Comparison of ENCODE assay signal across 14 cellular contexts in genomic region chr6:27230758-27231111, GRCh38. TPM values are rescaled to one million over a fixed set of nuclear protein-coding genes. Genes with fewer than 3 reads are reported as not detected.
DNase-seq lines count a peak whose midpoint lies in the region; TF ChIP-seq lines count a peak whose summit lies in the region.
"Had no signal": no experiment of that assay in that cellular context is flagged by ENCODE, and none has a peak within 500 bp of the region (broad histone marks: within the 10 kb centered on the region; RNA-seq: fewer than 3 reads in every experiment).

No MANE protein-coding gene starts in this region.

- in situ Hi-C loops in brain microvascular endothelial cell (cut with HindIII; ENCODE audit: low pct_ligation_motif_present, low sequenced_read_pairs), result no loop called here

- H3K4me3 ChIP-seq in HUES6 (ENCODE audit: low read depth, low read length), result peak overlapping the region; percentile 70
- H3K4me3 ChIP-seq in brain microvascular endothelial cell (ENCODE audit: low read depth, low read length), result peak overlapping the region; percentile 36
- H3K4me3 ChIP-seq in mesodermal cell (ENCODE audit: extremely low read depth, insufficient read depth, low read length, poor library complexity, severe bottlenecking), result peak overlapping the region; percentile 39
- H3K4me3 ChIP-seq in foreskin fibroblast (ENCODE audit: low read depth in 1 of 2, low read length in 2 of 2), result no peak overlapping the region
- H3K4me3 ChIP-seq: right atrium auricular region had no signal

- H3K9me3 ChIP-seq in HUES6 (ENCODE audit: control insufficient read depth, insufficient read depth, low read depth, low read length) (no peaks in the 10 kb centered on the region), mesodermal cell (ENCODE audit: control insufficient read depth, low read length) (no peaks in the 10 kb centered on the region)
- H3K9me3 ChIP-seq: right atrium auricular region had no signal

- H3K27me3 ChIP-seq in HUES6 (ENCODE audit: control insufficient read depth, insufficient read depth, low read length), result no peaks in the 10 kb centered on the region
- no peaks in the 10 kb centered on the region for H3K27me3 ChIP-seq in brain microvascular endothelial cell (replicated peaks)

- TF ChIP-seq CTCF in brain microvascular endothelial cell (IDR thresholded peaks at IDR 0.05; ENCODE audit: low read depth, low read length, missing control alignments), result no peak
- TF ChIP-seq CTCF in foreskin fibroblast (IDR thresholded peaks at IDR 0.05; ENCODE audit: low read depth, low read length), result no peak

- H3K36me3 ChIP-seq in HUES6 (ENCODE audit: control insufficient read depth, insufficient read depth, low read length) (no peaks in the 10 kb centered on the region), brain microvascular endothelial cell (replicated peaks) (no peaks in the 10 kb centered on the region), mesodermal cell (ENCODE audit: control insufficient read depth, insufficient read depth, low read length) (no peaks in the 10 kb centered on the region)
- H3K36me3 ChIP-seq: right atrium auricular region had no signal

- H3K9ac ChIP-seq in HUES6 (ENCODE audit: low read length), result no peak overlapping the region

- 10 to 13% methylated on average over 2 to 4 of the region's 7 CpGs for WGBS in mesodermal cell (ENCODE audit: insufficient coverage in 2 of 2), 2 experiments

- DNase-seq in Daoy (ENCODE audit: low read depth), result peak; percentile 58
- no peak for DNase-seq in brain microvascular endothelial cell
- DNase-seq in occipital lobe (lab: John Stamatoyannopoulos, UW), result no peak
- DNase-seq in foreskin fibroblast, result no peak
- no peak for DNase-seq in stimulated activated CD4-positive, alpha-beta T cell treated with anti-CD3 and anti-CD28 coated beads, Interleukin-4, amount 100 ng/mL, for 24 hours
- DNase-seq: activated CD4-positive, alpha-beta T cell treated with anti-CD3 and anti-CD28 coated beads for 4 hours; amniotic stem cell; GDM1; stimulated activated CD4-positive, alpha-beta T cell treated with anti-CD3 and anti-CD28 coated beads, Interleukin-4, amount 100 ng/mL, for 4 hours had no signal

- no peak overlapping the region for H3K27ac ChIP-seq in HUES6 (ENCODE audit: low read depth, low read length)
- no peak overlapping the region for H3K27ac ChIP-seq in brain microvascular endothelial cell
- H3K27ac ChIP-seq in mesodermal cell (ENCODE audit: low read depth, low read length, severe bottlenecking), result no peak overlapping the region
- H3K27ac ChIP-seq: right atrium auricular region had no signal

- H3K4me1 ChIP-seq in HUES6 (ENCODE audit: control insufficient read depth, insufficient read depth, low read length) (0 out of 2 replicates have a peak, but pooled peaks cover 11% of the 10 kb centered on the region), mesodermal cell (ENCODE audit: control insufficient read depth, insufficient read depth, low read length, poor library complexity, severe bottlenecking) (no peaks in the 10 kb centered on the region)
- H3K4me1 ChIP-seq: right atrium auricular region had no signal

RNA-seq across cellular contexts. Expression of gene PRSS16, which starts 16.8 kb away (rescaled TPM):
- 4.3 and 8.2 TPM in 2 replicates for total RNA-seq in Daoy (2014; rRNA removed; shearing (Covaris generic))
- 1.4 TPM for polyA plus RNA-seq in mesodermal cell (2013, experiment 1 of 2)
- polyA plus RNA-seq in mesodermal cell (2013, experiment 2 of 2), result 1.5 TPM
- total RNA-seq in occipital lobe, result not detected
- total RNA-seq: dermis blood vessel endothelial cell, myocyte had no signal

Comparison
In these comparisons a context has a peak if more than half of its experiments do, and no peak if none do; other contexts are left out.
1. H3K4me3 ChIP-seq: peak in HUES6 (single experiment), brain microvascular endothelial cell (single experiment) and mesodermal cell (single experiment); none in foreskin fibroblast (0 of 2).